ENCODE assay signal across 11 cellular contexts in the genomic region with DNA sequence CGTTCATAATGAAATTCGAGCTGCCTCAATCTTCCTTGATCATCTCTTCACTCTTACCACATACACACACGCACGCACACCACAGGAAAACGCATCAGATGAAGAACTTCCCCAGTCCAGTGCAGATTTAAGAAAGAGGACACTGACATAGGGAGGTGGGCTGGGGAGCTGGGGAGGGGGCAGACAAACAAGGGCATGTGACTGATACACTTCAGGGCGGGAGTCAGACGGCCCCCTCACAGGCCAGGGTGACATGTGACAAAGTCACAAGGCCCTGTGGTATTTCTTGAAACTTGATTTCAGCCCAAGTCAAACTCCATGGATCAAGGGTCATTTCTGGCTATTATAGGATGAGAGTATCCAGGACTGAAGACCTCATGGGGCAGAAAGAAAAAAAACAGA.
DNase-seq lines count a peak whose midpoint lies in the region; ATAC-seq and TF ChIP-seq lines count a peak whose summit lies in the region.
"Had no signal": no experiment of that assay in that cellular context is flagged by ENCODE, and none has a peak within 500 bp of the region (broad histone marks: within the 10 kb centered on the region; RNA-seq: fewer than 3 reads in every experiment).

No MANE protein-coding gene starts in this region.

- no peak overlapping the region for H3K4me3 ChIP-seq in adipocyte (ENCODE audit: low read length)
- H3K4me3 ChIP-seq: body of pancreas, pancreas had no signal

- no TSS peak for BruUV-seq in Calu3 (replicated peaks; lab: Mats Ljungman, UMichigan)

- peak overlapping the region; percentile 67 for H3K27ac ChIP-seq in layer of hippocampus (ENCODE audit: low read depth, low read length)

- H3K27me3 ChIP-seq in adipocyte (replicated peaks; ENCODE audit: control insufficient read depth, insufficient read depth, low read length), result no peaks in the 10 kb centered on the region
- H3K27me3 ChIP-seq in layer of hippocampus (ENCODE audit: control insufficient read depth, insufficient read depth, low read length), result no peaks in the 10 kb centered on the region
- H3K27me3 ChIP-seq: body of pancreas, pancreas had no signal

- H3K4me1 Mint-ChIP-seq in stimulated activated effector memory CD8-positive, alpha-beta T cell treated with anti-CD3 and anti-CD28 coated beads, Interleukin-12 subunit alpha, Interleukin-12 subunit beta, amount 100 ng/mL, for 72 hours, result peaks cover 6% of the 10 kb centered on the region
- no peaks in the 10 kb centered on the region for H3K4me1 Mint-ChIP-seq in Calu3 (ENCODE audit: low read depth, unreplicated experiment)

- no peaks in the 10 kb centered on the region for H3K36me3 ChIP-seq in adipocyte (ENCODE audit: control insufficient read depth, insufficient read depth, low read length, severe bottlenecking)
- H3K36me3 ChIP-seq: pancreas had no signal

- no peak overlapping the region for H3K27ac Mint-ChIP-seq in stimulated activated effector memory CD8-positive, alpha-beta T cell treated with anti-CD3 and anti-CD28 coated beads, Interleukin-12 subunit alpha, Interleukin-12 subunit beta, amount 100 ng/mL, for 72 hours
- no peak overlapping the region for H3K27ac Mint-ChIP-seq in Calu3 (ENCODE audit: unreplicated experiment)

- no peak for TF ChIP-seq CTCF in Calu3 (IDR thresholded peaks at IDR 0.05; ENCODE audit: unreplicated experiment)

- peak overlapping the region; percentile 69 for H3K9ac ChIP-seq in adipocyte (ENCODE audit: low read length)

- no peaks in the 10 kb centered on the region for H3K9me3 Mint-ChIP-seq in stimulated activated effector memory CD8-positive, alpha-beta T cell treated with anti-CD3 and anti-CD28 coated beads, Interleukin-12 subunit alpha, Interleukin-12 subunit beta, amount 100 ng/mL, for 72 hours
- H3K9me3 Mint-ChIP-seq in Calu3 (ENCODE audit: low read depth, unreplicated experiment), result no peaks in the 10 kb centered on the region

- ATAC-seq in stimulated activated effector memory CD8-positive, alpha-beta T cell treated with anti-CD3 and anti-CD28 coated beads, Interleukin-12 subunit alpha, Interleukin-12 subunit beta, amount 100 ng/mL, for 72 hours, result peak; percentile 36
- ATAC-seq: body of pancreas had no signal

- peaks cover 19% of the 10 kb centered on the region for H3K4me1 ChIP-seq in adipocyte (ENCODE audit: control insufficient read depth, insufficient read depth, low read length)
- H3K4me1 ChIP-seq: body of pancreas had no signal

- intact Hi-C loops in Calu3 (cut with micrococcal nuclease; ENCODE audit: unreplicated experiment), result no loop called here

- DNase-seq in Kasumi-1 (lab: John Stamatoyannopoulos, UW) (peak; percentile 71 to 73), adipocyte (ENCODE audit: low read depth) (no peak), NCI-H2081 (lab: John Stamatoyannopoulos, UW) (no peak), Calu3 (no peak), AG08395 (ENCODE audit: low spot score) (no peak)
- DNase-seq in stimulated activated effector memory CD8-positive, alpha-beta T cell treated with anti-CD3 and anti-CD28 coated beads, Interleukin-12 subunit alpha, Interleukin-12 subunit beta, amount 100 ng/mL, for 72 hours (ENCODE audit: low spot score in 2 of 2), result no peak
- no peak for DNase-seq in activated CD4-positive, CD25-positive, alpha-beta regulatory T cell (lab: John Stamatoyannopoulos, UW)
- DNase-seq: NCI-H1105 treated with DMSO at 0.1 percent for 48 hours had no signal

- H3K27me3 Mint-ChIP-seq in Calu3 (ENCODE audit: unreplicated experiment), result peaks cover 33% of the 10 kb centered on the region

- CTCF ChIA-PET in Calu3 (lab: Charles Lee), result no interaction called here

- H3K36me3 Mint-ChIP-seq in stimulated activated effector memory CD8-positive, alpha-beta T cell treated with anti-CD3 and anti-CD28 coated beads, Interleukin-12 subunit alpha, Interleukin-12 subunit beta, amount 100 ng/mL, for 72 hours, result no peaks in the 10 kb centered on the region
- H3K36me3 Mint-ChIP-seq in Calu3 (ENCODE audit: insufficient read depth, unreplicated experiment), result no peaks in the 10 kb centered on the region

- no peaks in the 10 kb centered on the region for H3K9me3 ChIP-seq in adipocyte (ENCODE audit: control insufficient read depth, low read length)
- H3K9me3 ChIP-seq: body of pancreas, pancreas had no signal

- H3K4me3 Mint-ChIP-seq in stimulated activated effector memory CD8-positive, alpha-beta T cell treated with anti-CD3 and anti-CD28 coated beads, Interleukin-12 subunit alpha, Interleukin-12 subunit beta, amount 100 ng/mL, for 72 hours, result no peak overlapping the region
- H3K4me3 Mint-ChIP-seq in Calu3 (ENCODE audit: low read depth, unreplicated experiment), result no peak overlapping the region

Comparison
In these comparisons a context has a peak if more than half of its experiments do, and no peak if none do; other contexts are left out.
1. DNase-seq: peak in Kasumi-1 (2 of 2); none in adipocyte (single experiment), stimulated activated effector memory CD8-positive, alpha-beta T cell treated with anti-CD3 and anti-CD28 coated beads, Interleukin-12 subunit alpha, Interleukin-12 subunit beta, amount 100 ng/mL, for 72 hours (0 of 2), NCI-H2081 (0 of 2), Calu3 (single experiment), AG08395 (single experiment) and activated CD4-positive, CD25-positive, alpha-beta regulatory T cell (0 of 4).